ENCODE assay signal across 21 cellular contexts in the genomic region with DNA sequence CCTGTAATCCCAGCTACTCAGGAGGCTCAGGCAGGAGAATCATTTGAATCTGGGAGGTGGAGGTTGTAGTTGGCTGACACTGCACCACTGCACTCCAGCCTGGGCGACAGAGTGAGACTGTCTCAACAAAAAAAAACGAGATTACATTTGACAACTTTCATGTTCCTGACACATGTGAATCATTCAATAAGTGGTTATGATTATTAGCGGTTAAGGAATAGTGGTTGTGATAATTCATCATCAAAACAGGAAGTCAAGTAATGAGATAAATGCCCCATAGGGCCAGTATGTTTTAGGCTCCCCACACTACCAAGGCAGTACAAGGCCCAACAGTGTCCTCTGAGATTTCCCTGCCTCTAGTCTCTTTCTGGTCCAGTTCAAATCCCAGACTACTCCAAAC. TPM values are rescaled to one million over a fixed set of nuclear protein-coding genes. Genes with fewer than 3 reads are reported as not detected.
DNase-seq lines count a peak whose midpoint lies in the region; ATAC-seq, FAIRE-seq and TF ChIP-seq lines count a peak whose summit lies in the region.
"Had no signal": no experiment of that assay in that cellular context is flagged by ENCODE, and none has a peak within 500 bp of the region (broad histone marks: within the 10 kb centered on the region; RNA-seq: fewer than 3 reads in every experiment).

No MANE protein-coding gene starts in this region.

- TF ChIP-seq POLR2A in A549 (IDR thresholded peaks at IDR 0.05; ENCODE audit: low read length): no peak

- no peak for TF ChIP-seq RAD21 in A549 (conservative IDR thresholded peaks at IDR 0.05 in 1 of 2, IDR thresholded peaks at IDR 0.05 in 1 of 2)

- no peak for FAIRE-seq in A549 (lab: Jason Lieb, UNC)
- FAIRE-seq: bronchial epithelial cell, GM19239 had no signal

- CTCF ChIA-PET in A549 (lab: Yijun Ruan, JAX) (interaction anchor here (4.1 kb wide), 1 partner anchor 146 kb away, joined by 11 read pairs; a partner anchor contains a TSS), activated B cell treated with CpG ODN at 0.5 μM for 24 hours (lab: Charles Lee) (no interaction called here)

- H3K9me3 Mint-ChIP-seq in CD4-positive, CD25-positive, alpha-beta regulatory T cell: no peaks in the 10 kb centered on the region
- no peaks in the 10 kb centered on the region for H3K9me3 Mint-ChIP-seq in activated B cell treated with CpG ODN at 0.5 μM for 24 hours

- H3K4me2 ChIP-seq in A549: peak overlapping the region; percentile 77
- H3K4me2 ChIP-seq in hepatocyte: peak overlapping the region; percentile 84

- peaks cover 50 to 74% (median 56%) of the 10 kb centered on the region in 4 donors for H3K4me1 Mint-ChIP-seq in CD4-positive, CD25-positive, alpha-beta regulatory T cell
- H3K4me1 Mint-ChIP-seq in activated B cell treated with CpG ODN at 0.5 μM for 24 hours: peaks cover 44% of the 10 kb centered on the region

- H3K36me3 ChIP-seq in CD4-positive, CD25-positive, alpha-beta regulatory T cell (ENCODE audit: control insufficient read depth, insufficient read depth, low read length): peaks cover 27% of the 10 kb centered on the region
- H3K36me3 ChIP-seq in hepatocyte (replicated peaks; ENCODE audit: insufficient read depth, low read depth): no peaks in the 10 kb centered on the region
- H3K36me3 ChIP-seq: ovary had no signal

- 87% methylated on average over 3 of the region's 3 CpGs for WGBS in A549 (ENCODE audit: missing lambda C conversion rate)
- WGBS in hepatocyte (ENCODE audit: low lambda C conversion rate, missing lambda C conversion rate): 99% methylated on average over 3 of the region's 3 CpGs

- no peaks in the 10 kb centered on the region for H4K20me1 ChIP-seq in hepatocyte (ENCODE audit: insufficient read depth, poor library complexity, severe bottlenecking)

- H3K9me2 ChIP-seq in hepatocyte (replicated peaks; ENCODE audit: insufficient read depth): no peaks in the 10 kb centered on the region

- POLR2A ChIA-PET in A549 (lab: Yijun Ruan, JAX): no interaction called here
- POLR2A ChIA-PET in activated B cell treated with CpG ODN at 0.5 μM for 24 hours (lab: Charles Lee): no interaction called here

- peaks cover 43% of the 10 kb centered on the region for H3K79me2 ChIP-seq in hepatocyte

- peak overlapping the region; percentile 17 to 94 (median 92) for H3K27ac Mint-ChIP-seq in CD4-positive, CD25-positive, alpha-beta regulatory T cell
- H3K27ac Mint-ChIP-seq in activated B cell treated with CpG ODN at 0.5 μM for 24 hours: no peak overlapping the region

- H3K27ac ChIP-seq in A549 (peak overlapping the region in 1 of 2 experiments; percentile 17; a peak in 1 of 6 replicates), hepatocyte (no peak overlapping the region)
- H3K27ac ChIP-seq in CD4-positive, CD25-positive, alpha-beta regulatory T cell (ENCODE audit: insufficient read depth, low read length, poor library complexity, severe bottlenecking): peak overlapping the region; percentile 26
- H3K27ac ChIP-seq: dorsolateral prefrontal cortex, heart left ventricle, ovary, SJCRH30 had no signal

- DNase-seq in A549 (ENCODE audit: low read depth in 1 of 2, low spot score in 1 of 2) (no peak), activated B cell treated with CpG ODN at 0.5 μM for 24 hours (no peak), hepatocyte (ENCODE audit: low spot score) (no peak), ecto neural progenitor cell (ENCODE audit: low spot score) (no peak), putamen (ENCODE audit: low spot score) (no peak)
- DNase-seq in CD4-positive, CD25-positive, alpha-beta regulatory T cell: no peak
- DNase-seq: DMS79; dorsolateral prefrontal cortex; heart left ventricle; midbrain; MV-4-11; NCI-H2081; NCI-H526; OCI-M1; ovary; SJCRH30; stimulated activated CD4-positive, alpha-beta T cell treated with anti-CD3 and anti-CD28 coated beads, Interleukin-2, amount 100 ng/mL, for 48 hours had no signal

- peaks cover 10% of the 10 kb centered on the region; the same call in 2 of the 3 replicates for H3K4me1 ChIP-seq in A549
- H3K4me1 ChIP-seq in CD4-positive, CD25-positive, alpha-beta regulatory T cell (ENCODE audit: control insufficient read depth, insufficient read depth, low read length, poor library complexity, severe bottlenecking): peaks cover 35% of the 10 kb centered on the region
- peaks cover 16% of the 10 kb centered on the region for H3K4me1 ChIP-seq in hepatocyte (ENCODE audit: insufficient read depth)
- H3K4me1 ChIP-seq: SJCRH30 had no signal

- TF ChIP-seq EP300 in A549 (IDR thresholded peaks at IDR 0.05): no peak

- H3K4me3 ChIP-seq in A549 (no peak overlapping the region), hepatocyte (no peak overlapping the region)
- peak overlapping the region; percentile 85 for H3K4me3 ChIP-seq in CD4-positive, CD25-positive, alpha-beta regulatory T cell (ENCODE audit: low read depth, low read length)
- H3K4me3 ChIP-seq: heart left ventricle, ovary, SJCRH30 had no signal

- H3K9me3 ChIP-seq in A549: no peaks in the 10 kb centered on the region
- H3K9me3 ChIP-seq in CD4-positive, CD25-positive, alpha-beta regulatory T cell (ENCODE audit: control insufficient read depth in 2 of 2, low read length in 2 of 2): no peaks in the 10 kb centered on the region
- H3K9me3 ChIP-seq in hepatocyte (ENCODE audit: low read depth): no peaks in the 10 kb centered on the region
- H3K9me3 ChIP-seq: heart left ventricle, ovary, SJCRH30 had no signal

- H3K36me3 Mint-ChIP-seq in CD4-positive, CD25-positive, alpha-beta regulatory T cell: peaks cover 39% of the 10 kb centered on the region
- peaks cover 56% of the 10 kb centered on the region for H3K36me3 Mint-ChIP-seq in activated B cell treated with CpG ODN at 0.5 μM for 24 hours (ENCODE audit: low read depth)

- H3K27me3 Mint-ChIP-seq in CD4-positive, CD25-positive, alpha-beta regulatory T cell: peaks cover under 1% of the 10 kb centered on the region
- H3K27me3 Mint-ChIP-seq in activated B cell treated with CpG ODN at 0.5 μM for 24 hours: no peaks in the 10 kb centered on the region

- TF ChIP-seq CTCF in A549 (IDR thresholded peaks at IDR 0.05): no peak
- TF ChIP-seq CTCF in activated B cell treated with CpG ODN at 0.5 μM for 24 hours (IDR thresholded peaks at IDR 0.05): no peak
- TF ChIP-seq CTCF in hepatocyte (IDR thresholded peaks at IDR 0.05; ENCODE audit: poor library complexity): no peak

- peak overlapping the region; percentile 2 to 87 (median 60) for H3K4me3 Mint-ChIP-seq in CD4-positive, CD25-positive, alpha-beta regulatory T cell
- peak overlapping the region; percentile 2 for H3K4me3 Mint-ChIP-seq in activated B cell treated with CpG ODN at 0.5 μM for 24 hours

- no peak for ATAC-seq in A549
- no peak for ATAC-seq in CD4-positive, CD25-positive, alpha-beta regulatory T cell (ENCODE audit: low read depth in 2 of 2)
- no peak for ATAC-seq in activated B cell treated with CpG ODN at 0.5 μM for 24 hours (ENCODE audit: low read depth)
- ATAC-seq in GM19397 (IDR thresholded peaks at IDR 0.05; ENCODE audit: unreplicated experiment): no peak
- no peak for ATAC-seq in HG03039 (IDR thresholded peaks at IDR 0.05; ENCODE audit: unreplicated experiment)
- ATAC-seq: heart left ventricle had no signal

- no peak overlapping the region for H2AFZ ChIP-seq in hepatocyte

- no peaks in the 10 kb centered on the region for H3K27me3 ChIP-seq in CD4-positive, CD25-positive, alpha-beta regulatory T cell (ENCODE audit: control insufficient read depth, insufficient read depth, low read length)
- H3K27me3 ChIP-seq in hepatocyte: no peaks in the 10 kb centered on the region
- H3K27me3 ChIP-seq: dorsolateral prefrontal cortex, heart left ventricle, ovary, SJCRH30 had no signal

- intact Hi-C loops in activated B cell treated with CpG ODN at 0.5 μM for 24 hours (cut with micrococcal nuclease): no loop called here

TF ChIP-seq in A549, 52 proteins besides CTCF, POLR2A, EP300 and RAD21 (continues in another document):
- TF ChIP-seq, protein P1, sequence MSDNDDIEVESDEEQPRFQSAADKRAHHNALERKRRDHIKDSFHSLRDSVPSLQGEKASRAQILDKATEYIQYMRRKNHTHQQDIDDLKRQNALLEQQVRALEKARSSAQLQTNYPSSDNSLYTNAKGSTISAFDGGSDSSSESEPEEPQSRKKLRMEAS (IDR thresholded peaks at IDR 0.05): no peak
- TF ChIP-seq, protein P2, sequence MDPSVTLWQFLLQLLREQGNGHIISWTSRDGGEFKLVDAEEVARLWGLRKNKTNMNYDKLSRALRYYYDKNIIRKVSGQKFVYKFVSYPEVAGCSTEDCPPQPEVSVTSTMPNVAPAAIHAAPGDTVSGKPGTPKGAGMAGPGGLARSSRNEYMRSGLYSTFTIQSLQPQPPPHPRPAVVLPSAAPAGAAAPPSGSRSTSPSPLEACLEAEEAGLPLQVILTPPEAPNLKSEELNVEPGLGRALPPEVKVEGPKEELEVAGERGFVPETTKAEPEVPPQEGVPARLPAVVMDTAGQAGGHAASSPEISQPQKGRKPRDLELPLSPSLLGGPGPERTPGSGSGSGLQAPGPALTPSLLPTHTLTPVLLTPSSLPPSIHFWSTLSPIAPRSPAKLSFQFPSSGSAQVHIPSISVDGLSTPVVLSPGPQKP (IDR thresholded peaks at IDR 0.05; ENCODE audit: low read depth, low read length): no peak
- TF ChIP-seq FOXS1 (CRISPR knock-in tag; IDR thresholded peaks at IDR 0.05) (no peak), CBX8 (IDR thresholded peaks at IDR 0.05) (no peak), CHD4 (IDR thresholded peaks at IDR 0.05; ENCODE audit: borderline replicate concordance) (no peak)
- TF ChIP-seq, protein P3, sequence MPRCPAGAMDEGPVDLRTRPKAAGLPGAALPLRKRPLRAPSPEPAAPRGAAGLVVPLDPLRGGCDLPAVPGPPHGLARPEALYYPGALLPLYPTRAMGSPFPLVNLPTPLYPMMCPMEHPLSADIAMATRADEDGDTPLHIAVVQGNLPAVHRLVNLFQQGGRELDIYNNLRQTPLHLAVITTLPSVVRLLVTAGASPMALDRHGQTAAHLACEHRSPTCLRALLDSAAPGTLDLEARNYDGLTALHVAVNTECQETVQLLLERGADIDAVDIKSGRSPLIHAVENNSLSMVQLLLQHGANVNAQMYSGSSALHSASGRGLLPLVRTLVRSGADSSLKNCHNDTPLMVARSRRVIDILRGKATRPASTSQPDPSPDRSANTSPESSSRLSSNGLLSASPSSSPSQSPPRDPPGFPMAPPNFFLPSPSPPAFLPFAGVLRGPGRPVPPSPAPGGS (IDR thresholded peaks at IDR 0.05): no peak

RNA-seq across cellular contexts. Expression of a gene that starts 2.5 kb away (rescaled TPM):
- polyA plus RNA-seq in A549 (2011; rRNA removed) (194 and 216 TPM in 2 replicates), A549 (2017; fragmentation: RNase III; extraction: RNeasy Plus Mini Kit Qiagen cat#74134 plus additional on column Dnase treatment) (104 to 108 TPM (median 107 TPM) in 3 replicates), hepatocyte (109 and 110 TPM in 2 replicates)
- 142 and 158 TPM in 2 replicates for polyA plus RNA-seq in A549 (2012; cell fraction: cytosol; rRNA removed)
- polyA plus RNA-seq in A549 (2012; cell fraction: nucleus; rRNA removed): 53.6 and 55.2 TPM in 2 replicates
- 45.8 and 63.6 TPM in 2 replicates for polyA minus RNA-seq in A549 (2011; rRNA and poly(A)+ RNA removed)
- total RNA-seq in CD4-positive, CD25-positive, alpha-beta regulatory T cell: 28.9 TPM
- polyA plus RNA-seq in CD4-positive, CD25-positive, alpha-beta regulatory T cell: 10 to 100 TPM; 80.7 to 92.6 (median 89.7) TPM
- total RNA-seq in activated B cell treated with CpG ODN at 0.5 μM for 24 hours (53.1 and 55.8 TPM in 2 replicates), hepatocyte (70.6 and 79.8 TPM in 2 replicates)
